14 cellular contexts compared by ENCODE assay signal in genomic region chr6:39342692-39343460, GRCh38. TPM values are rescaled to one million over a fixed set of nuclear protein-coding genes. Genes with fewer than 3 reads are reported as not detected.
A peak's percentile ranks its signal among the peaks of the same experiment; 100 is the strongest.
DNase-seq lines count a peak whose midpoint lies in the region; ATAC-seq and TF ChIP-seq lines count a peak whose summit lies in the region.
"Had no signal": no experiment of that assay in that cellular context is flagged by ENCODE, and none has a peak within 500 bp of the region (broad histone marks: within the 10 kb centered on the region; RNA-seq: fewer than 3 reads in every experiment).

No MANE protein-coding gene starts in this region.

- H3K4me1 Mint-ChIP-seq in activated CD8-positive, alpha-beta T cell treated with anti-CD3 and anti-CD28 coated beads, Interleukin-2, amount 10 ng/mL, durations not matched to agents 7 days and 5 days (ENCODE audit: low read depth), result peaks cover 18% of the 10 kb centered on the region
- no peaks in the 10 kb centered on the region for H3K4me1 Mint-ChIP-seq in activated CD8-positive, alpha-beta T cell treated with anti-CD3 and anti-CD28 coated beads for 36 hours (ENCODE audit: low read depth)
- H3K4me1 Mint-ChIP-seq in central memory CD8-positive, alpha-beta T cell, result no peaks in the 10 kb centered on the region

- H3K9me3 ChIP-seq in upper lobe of left lung, result no peaks in the 10 kb centered on the region
- no peaks in the 10 kb centered on the region for H3K9me3 ChIP-seq in left ventricle myocardium inferior (replicated peaks)

- no peak for TF ChIP-seq POLR2A in upper lobe of left lung (IDR thresholded peaks at IDR 0.05)

- no peaks in the 10 kb centered on the region for H3K36me3 Mint-ChIP-seq in activated CD8-positive, alpha-beta T cell treated with anti-CD3 and anti-CD28 coated beads, Interleukin-2, amount 10 ng/mL, durations not matched to agents 7 days and 5 days (ENCODE audit: low read depth)
- no peaks in the 10 kb centered on the region for H3K36me3 Mint-ChIP-seq in activated CD8-positive, alpha-beta T cell treated with anti-CD3 and anti-CD28 coated beads for 36 hours (ENCODE audit: low read depth)
- no peaks in the 10 kb centered on the region for H3K36me3 Mint-ChIP-seq in central memory CD8-positive, alpha-beta T cell (ENCODE audit: insufficient read depth)
- H3K36me3 Mint-ChIP-seq: naive thymus-derived CD4-positive, alpha-beta T cell had no signal

- no peak for ATAC-seq in activated CD8-positive, alpha-beta T cell treated with anti-CD3 and anti-CD28 coated beads, Interleukin-2, amount 10 ng/mL, durations not matched to agents 7 days and 5 days
- no peak for ATAC-seq in activated CD8-positive, alpha-beta T cell treated with anti-CD3 and anti-CD28 coated beads for 36 hours
- ATAC-seq in HG03066 (IDR thresholded peaks at IDR 0.05; ENCODE audit: low read depth, unreplicated experiment), result peak; percentile 57
- peak; percentile 14 for ATAC-seq in central memory CD8-positive, alpha-beta T cell (replicated peaks; ENCODE audit: extremely low read depth, poor library complexity, severe bottlenecking)
- no peak for ATAC-seq in upper lobe of left lung (ENCODE audit: low FRiP score in 2 of 2)
- ATAC-seq: naive thymus-derived CD4-positive, alpha-beta T cell had no signal

- CTCF ChIA-PET in activated CD8-positive, alpha-beta T cell treated with anti-CD3 and anti-CD28 coated beads, Interleukin-2, amount 10 ng/mL, durations not matched to agents 7 days and 5 days (lab: Charles Lee), result no interaction called here
- CTCF ChIA-PET in activated CD8-positive, alpha-beta T cell treated with anti-CD3 and anti-CD28 coated beads for 36 hours (lab: Charles Lee), result no interaction called here

- H3K27ac ChIP-seq in upper lobe of left lung (peak overlapping the region in 3 of 4 donors; percentile 12 to 46 (median 14)), left ventricle myocardium inferior (replicated peaks) (no peak overlapping the region)

- WGBS in upper lobe of left lung, 2 donors, result 51 to 55% methylated on average over 14 of the region's 14 CpGs

- H3K4me3 ChIP-seq in upper lobe of left lung (no peak overlapping the region), left ventricle myocardium inferior (no peak overlapping the region)

- H3K4me3 Mint-ChIP-seq in activated CD8-positive, alpha-beta T cell treated with anti-CD3 and anti-CD28 coated beads, Interleukin-2, amount 10 ng/mL, durations not matched to agents 7 days and 5 days, result no peak overlapping the region
- no peak overlapping the region for H3K4me3 Mint-ChIP-seq in activated CD8-positive, alpha-beta T cell treated with anti-CD3 and anti-CD28 coated beads for 36 hours
- no peak overlapping the region for H3K4me3 Mint-ChIP-seq in central memory CD8-positive, alpha-beta T cell
- H3K4me3 Mint-ChIP-seq: naive thymus-derived CD4-positive, alpha-beta T cell had no signal

- no peak for DNase-seq in activated CD8-positive, alpha-beta T cell treated with anti-CD3 and anti-CD28 coated beads, Interleukin-2, amount 10 ng/mL, durations not matched to agents 7 days and 5 days
- no peak for DNase-seq in activated CD8-positive, alpha-beta T cell treated with anti-CD3 and anti-CD28 coated beads for 36 hours
- no peak for DNase-seq in central memory CD8-positive, alpha-beta T cell (ENCODE audit: low spot score in 2 of 2)
- no peak for DNase-seq in upper lobe of left lung
- DNase-seq in foreskin melanocyte, result no peak
- no peak for DNase-seq in stimulated activated CD4-positive, alpha-beta T cell treated with anti-CD3 and anti-CD28 coated beads, Interleukin-12 subunit alpha, Interleukin-12 subunit beta, amount 100 ng/mL, for 4 hours
- no peak for DNase-seq in left ventricle myocardium inferior
- DNase-seq: activated CD4-positive, alpha-beta T cell treated with anti-CD3 and anti-CD28 coated beads for 4 hours; activated gamma-delta T cell treated with Interleukin-2 at 50 U/mL for 16 hours; erythroblast; naive thymus-derived CD4-positive, alpha-beta T cell; SHP77 treated with DMSO at 0.1 percent for 48 hours had no signal

- H3K27ac Mint-ChIP-seq in activated CD8-positive, alpha-beta T cell treated with anti-CD3 and anti-CD28 coated beads, Interleukin-2, amount 10 ng/mL, durations not matched to agents 7 days and 5 days, result peak overlapping the region; percentile 62
- H3K27ac Mint-ChIP-seq in activated CD8-positive, alpha-beta T cell treated with anti-CD3 and anti-CD28 coated beads for 36 hours, result no peak overlapping the region
- no peak overlapping the region for H3K27ac Mint-ChIP-seq in central memory CD8-positive, alpha-beta T cell (ENCODE audit: low read depth)

- no peaks in the 10 kb centered on the region for H3K27me3 ChIP-seq in upper lobe of left lung
- H3K27me3 ChIP-seq in left ventricle myocardium inferior (ENCODE audit: low read depth), result peaks cover 22% of the 10 kb centered on the region

- intact Hi-C loops in activated CD8-positive, alpha-beta T cell treated with anti-CD3 and anti-CD28 coated beads for 36 hours (cut with micrococcal nuclease), result no loop called here
- intact Hi-C loops in left ventricle myocardium inferior (cut with micrococcal nuclease), result no loop called here

- POLR2A ChIA-PET in activated CD8-positive, alpha-beta T cell treated with anti-CD3 and anti-CD28 coated beads, Interleukin-2, amount 10 ng/mL, durations not matched to agents 7 days and 5 days (lab: Charles Lee), result interaction anchor here (0.6 kb wide), 1 partner anchor 1024 kb away, joined by 4 read pairs; no protein-coding TSS in a partner anchor
- POLR2A ChIA-PET in activated CD8-positive, alpha-beta T cell treated with anti-CD3 and anti-CD28 coated beads for 36 hours (lab: Charles Lee), result no interaction called here

- TF ChIP-seq EP300 in upper lobe of left lung (IDR thresholded peaks at IDR 0.05), result no peak

- peaks cover 3 to 38% (median 36%) of the 10 kb centered on the region in 4 donors for H3K4me1 ChIP-seq in upper lobe of left lung
- peaks cover 22% of the 10 kb centered on the region for H3K4me1 ChIP-seq in left ventricle myocardium inferior

- no peaks in the 10 kb centered on the region for H3K9me3 Mint-ChIP-seq in activated CD8-positive, alpha-beta T cell treated with anti-CD3 and anti-CD28 coated beads, Interleukin-2, amount 10 ng/mL, durations not matched to agents 7 days and 5 days (ENCODE audit: insufficient read depth)
- H3K9me3 Mint-ChIP-seq in activated CD8-positive, alpha-beta T cell treated with anti-CD3 and anti-CD28 coated beads for 36 hours, result no peaks in the 10 kb centered on the region
- H3K9me3 Mint-ChIP-seq in central memory CD8-positive, alpha-beta T cell, result no peaks in the 10 kb centered on the region
- H3K9me3 Mint-ChIP-seq: naive thymus-derived CD4-positive, alpha-beta T cell had no signal

- peaks cover 16% of the 10 kb centered on the region for H3K27me3 Mint-ChIP-seq in activated CD8-positive, alpha-beta T cell treated with anti-CD3 and anti-CD28 coated beads, Interleukin-2, amount 10 ng/mL, durations not matched to agents 7 days and 5 days (ENCODE audit: low read depth)
- H3K27me3 Mint-ChIP-seq in activated CD8-positive, alpha-beta T cell treated with anti-CD3 and anti-CD28 coated beads for 36 hours, result peaks cover 6% of the 10 kb centered on the region
- H3K27me3 Mint-ChIP-seq in central memory CD8-positive, alpha-beta T cell, result peaks cover 26% of the 10 kb centered on the region

- H3K36me3 ChIP-seq in upper lobe of left lung (no peaks in the 10 kb centered on the region), left ventricle myocardium inferior (no peaks in the 10 kb centered on the region)

- TF ChIP-seq CTCF in activated CD8-positive, alpha-beta T cell treated with anti-CD3 and anti-CD28 coated beads for 36 hours (IDR thresholded peaks at IDR 0.05), result no peak
- TF ChIP-seq CTCF in upper lobe of left lung (IDR thresholded peaks at IDR 0.05) (no peak), left ventricle myocardium inferior (IDR thresholded peaks at IDR 0.05; ENCODE audit: borderline replicate concordance) (no peak)

RNA-seq across cellular contexts. Expression of gene KCNK16, which starts 20.4 kb away (rescaled TPM):
- not detected for total RNA-seq in activated CD8-positive, alpha-beta T cell treated with anti-CD3 and anti-CD28 coated beads, Interleukin-2, amount 10 ng/mL, durations not matched to agents 7 days and 5 days
- not detected for total RNA-seq in activated CD8-positive, alpha-beta T cell treated with anti-CD3 and anti-CD28 coated beads for 36 hours
- not detected for total RNA-seq in upper lobe of left lung
- not detected for total RNA-seq in left ventricle myocardium inferior
- total RNA-seq: cardiac septum; naive thymus-derived CD4-positive, alpha-beta T cell had no signal

RNA-seq across cellular contexts. Expression of gene KCNK17, which starts 28.7 kb away (rescaled TPM):
- total RNA-seq in activated CD8-positive, alpha-beta T cell treated with anti-CD3 and anti-CD28 coated beads, Interleukin-2, amount 10 ng/mL, durations not matched to agents 7 days and 5 days, result not detected
- not detected for total RNA-seq in activated CD8-positive, alpha-beta T cell treated with anti-CD3 and anti-CD28 coated beads for 36 hours
- total RNA-seq in upper lobe of left lung, result 1 to 10 TPM in 5 of 6 donors, under 1 TPM in 1; 0.61 to 7.7 (median 2.8) TPM
- 0.52 TPM for total RNA-seq in left ventricle myocardium inferior

Comparison
In these comparisons a context has a peak if more than half of its experiments do, and no peak if none do; other contexts are left out.
1. ATAC-seq: peak in HG03066 (single experiment) and central memory CD8-positive, alpha-beta T cell (single experiment); none in activated CD8-positive, alpha-beta T cell treated with anti-CD3 and anti-CD28 coated beads, Interleukin-2, amount 10 ng/mL, durations not matched to agents 7 days and 5 days (single experiment), activated CD8-positive, alpha-beta T cell treated with anti-CD3 and anti-CD28 coated beads for 36 hours (single experiment) and upper lobe of left lung (0 of 2).